23 cellular contexts compared by ENCODE assay signal in the genomic region with DNA sequence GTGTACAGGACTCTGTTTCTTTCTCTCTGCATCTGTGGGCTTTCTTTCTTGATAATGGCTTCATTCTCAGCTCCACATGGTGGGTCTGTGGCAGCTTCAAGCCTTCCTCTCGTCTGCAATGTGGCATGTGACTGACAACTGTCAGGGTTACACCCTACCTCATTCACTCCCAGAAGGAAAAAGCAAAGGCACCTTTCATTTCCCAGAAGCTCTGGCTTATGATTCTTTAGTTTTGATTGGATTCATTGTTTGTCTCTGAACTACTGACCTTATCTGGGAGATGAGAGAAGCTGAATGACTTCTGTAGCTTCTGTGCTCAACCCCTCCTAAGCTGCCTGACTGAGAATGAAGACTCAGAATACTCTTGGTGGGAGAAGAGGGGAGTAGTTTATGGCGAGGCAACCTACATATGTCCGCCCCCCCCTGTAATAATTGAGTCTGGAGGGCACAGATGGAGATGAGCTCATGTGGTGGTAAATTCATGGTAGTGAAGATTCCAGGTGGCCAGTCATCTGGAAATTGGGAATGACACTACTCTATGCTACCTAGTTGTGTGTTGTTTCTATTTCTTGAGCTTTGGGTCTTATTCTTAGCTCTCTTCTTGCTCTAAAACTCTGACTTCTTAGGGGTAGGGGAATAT. TPM values are rescaled to one million over a fixed set of nuclear protein-coding genes. Genes with fewer than 3 reads are reported as not detected.
DNase-seq lines count a peak whose midpoint lies in the region; ATAC-seq, FAIRE-seq and TF ChIP-seq lines count a peak whose summit lies in the region.
"Had no signal": no experiment of that assay in that cellular context is flagged by ENCODE, and none has a peak within 500 bp of the region (broad histone marks: within the 10 kb centered on the region; RNA-seq: fewer than 3 reads in every experiment).

No MANE protein-coding gene starts in this region.

- in situ Hi-C loops in ACHN (cut with HindIII; ENCODE audit: low pct_ligation_motif_present, low pct_unique_long_range_greater_than_20kb, low sequenced_read_pairs) = no loop called here

- WGBS in psoas muscle, 3 donors = 73 to 85% (median 76%) methylated on average over 3 of the region's 3 CpGs

- no peak overlapping the region for H3K4me3 ChIP-seq in psoas muscle
- H3K4me3 ChIP-seq: BLaER1, HAP-1, SJCRH30 had no signal

- DNase-seq in ACHN (peak; percentile 2), COLO829 (ENCODE audit: low spot score) (peak; percentile 79), RCC 7860 (ENCODE audit: low spot score) (peak; percentile 85), kidney glomerular epithelial cell (lab: John Stamatoyannopoulos, UW) (peak; percentile 64), psoas muscle (no peak), GM19239 (ENCODE audit: insufficient read length, low spot score) (no peak)
- DNase-seq: Calu3; CD4-positive, alpha-beta T cell; DMS53; GDM1; KG1; NCI-H1092 treated with DMSO at 0.1 percent for 48 hours; NCI-H146; NCI-H2081; NCI-H748 treated with DMSO at 0.1 percent for 48 hours; NK-92 treated with Interleukin-12 subunit alpha and Interleukin-12 subunit beta, amount 100 ng/mL, for 24 hours; SJCRH30; T-helper 2 cell had no signal

- no peak overlapping the region for H3K27ac ChIP-seq in psoas muscle
- H3K27ac ChIP-seq: BLaER1, SJCRH30 had no signal

- intact Hi-C loops in psoas muscle (cut with DNase I) = loop anchor here in 1 of 2 donors (10.0 kb wide), 1 partner anchor 916 kb away; no protein-coding TSS in a partner anchor

- no peak for TF ChIP-seq CTCF in psoas muscle (IDR thresholded peaks at IDR 0.05)

- no peak for ATAC-seq in psoas muscle
- no peak for ATAC-seq in HG02763 (IDR thresholded peaks at IDR 0.05; ENCODE audit: unreplicated experiment)

- H3K9me3 ChIP-seq in psoas muscle = no peaks in the 10 kb centered on the region
- H3K9me3 ChIP-seq: HAP-1, SJCRH30 had no signal

- no peaks in the 10 kb centered on the region for H3K27me3 ChIP-seq in psoas muscle (ENCODE audit: insufficient read depth in 3 of 3, low read length in 2 of 3)
- H3K27me3 ChIP-seq: BLaER1, SJCRH30 had no signal

- no peaks in the 10 kb centered on the region for H3K36me3 ChIP-seq in psoas muscle (ENCODE audit: insufficient read depth in 1 of 2, low read depth in 1 of 2)
- H3K36me3 ChIP-seq: BLaER1, HAP-1, SJCRH30 had no signal

- H3K4me1 ChIP-seq in psoas muscle = no peaks in the 10 kb centered on the region
- H3K4me1 ChIP-seq: HAP-1, SJCRH30 had no signal

- FAIRE-seq in RCC 7860 (lab: Jason Lieb, UNC) (peak; percentile 92), GM19239 (lab: Jason Lieb, UNC) (no peak)
- FAIRE-seq: HTR-8/SVneo had no signal

RNA-seq across cellular contexts. Expression of a gene that starts 38.4 kb away (rescaled TPM):
- total RNA-seq in psoas muscle = 1 to 10 TPM in 2 of 4 donors, under 1 TPM in 2; 0.74 to 3.1 (median 1.0) TPM
- 1 to 10 TPM in 1 of 3 donors, under 1 TPM in 2; 0.66 to 1.1 (median 0.91) TPM for polyA plus RNA-seq in psoas muscle
- total RNA-seq: NCI-H460, SJCRH30 had no signal

Comparison
In these comparisons a context has a peak if more than half of its experiments do, and no peak if none do; other contexts are left out.
1. DNase-seq: peak in ACHN (single experiment), COLO829 (single experiment), RCC 7860 (single experiment) and kidney glomerular epithelial cell (single experiment); none in psoas muscle (0 of 2) and GM19239 (single experiment).